Comparison of ENCODE assay signal across 1 cellular context in genomic region chr1:77416692-77417450, GRCh38.
TF ChIP-seq lines count a peak whose summit lies in the region.

No MANE protein-coding gene starts in this region.

TF ChIP-seq in liver, 16 proteins besides CTCF, POLR2A, EP300 and RAD21 (continued from another document):
- TF ChIP-seq REST (IDR thresholded peaks at IDR 0.05) (no peak), RXRA (IDR thresholded peaks at IDR 0.05) (no peak), FOXA1 (IDR thresholded peaks at IDR 0.05) (no peak), SP1 (IDR thresholded peaks at IDR 0.05) (no peak)
